ENCODE assay signal across 8 cellular contexts in genomic region chr9:70602364-70603019, GRCh38.
A peak's percentile ranks its signal among the peaks of the same experiment; 100 is the strongest.
DNase-seq lines count a peak whose midpoint lies in the region; ATAC-seq and TF ChIP-seq lines count a peak whose summit lies in the region.

No MANE protein-coding gene starts in this region.

- H3K4me1 ChIP-seq in endocrine pancreas (ENCODE audit: control insufficient read depth, insufficient read depth, low read length): peaks cover 4% of the 10 kb centered on the region
- no peaks in the 10 kb centered on the region for H3K4me1 ChIP-seq in mesendoderm (ENCODE audit: control insufficient read depth, low read depth, low read length)

- H3K4me3 ChIP-seq in BJ (ENCODE audit: low read depth, low read length) (0 out of 2 replicates have a peak overlapping the region, but pooled peaks have one; percentile 5), endocrine pancreas (ENCODE audit: control insufficient read depth, insufficient read depth, low read length) (peak overlapping the region; percentile 24), mesendoderm (ENCODE audit: low read length) (no peak overlapping the region)

- H3K23ac ChIP-seq in mesendoderm (ENCODE audit: low read length): no peak overlapping the region

- DNase-seq in BJ (ENCODE audit: low read depth): peak; percentile 54
- peak; percentile 56 to 70 for DNase-seq in NCI-H446 (lab: John Stamatoyannopoulos, UW)
- DNase-seq in activated CD4-positive, alpha-beta T cell treated with anti-CD3 and anti-CD28 coated beads, Interleukin-2, amount 50 U/mL, for 4 hours: peak; percentile 21 to 29
- peak; percentile 84 for DNase-seq in mesendoderm
- DNase-seq in stimulated activated CD8-positive, alpha-beta memory T cell treated with anti-CD3 and anti-CD28 coated beads, Interleukin-15, amount 100 ng/mL, for 1 hour (ENCODE audit: low read depth): peak; percentile 4

- peak; percentile 68 for TF ChIP-seq CTCF in BJ (IDR thresholded peaks at IDR 0.05; ENCODE audit: insufficient read depth, low read depth, low read length)

- no peaks in the 10 kb centered on the region for H3K9me3 ChIP-seq in endocrine pancreas (ENCODE audit: control insufficient read depth, low read length)

- no peak overlapping the region for H3K4me2 ChIP-seq in mesendoderm (ENCODE audit: low read length)

- H3K27ac ChIP-seq in mesendoderm (ENCODE audit: low read depth, low read length): no peak overlapping the region

- H3K9ac ChIP-seq in endocrine pancreas (ENCODE audit: control insufficient read depth, insufficient read depth, low read length) (no peak overlapping the region), mesendoderm (ENCODE audit: low read length) (no peak overlapping the region)

- ATAC-seq in GM18907 (IDR thresholded peaks at IDR 0.05; ENCODE audit: unreplicated experiment) (peak; percentile 79), HG03196 (IDR thresholded peaks at IDR 0.05; ENCODE audit: unreplicated experiment) (peak; percentile 80)

- H3K27me3 ChIP-seq in BJ (ENCODE audit: control insufficient read depth, insufficient read depth, low read length) (no peaks in the 10 kb centered on the region), endocrine pancreas (ENCODE audit: control insufficient read depth, insufficient read depth, low read length) (no peaks in the 10 kb centered on the region), mesendoderm (ENCODE audit: insufficient read depth, low read length, poor library complexity) (no peaks in the 10 kb centered on the region)

- H2BK120ac ChIP-seq in mesendoderm (ENCODE audit: low read depth, low read length): no peak overlapping the region

- H3K79me1 ChIP-seq in mesendoderm (ENCODE audit: low read length): no peaks in the 10 kb centered on the region

- H3K18ac ChIP-seq in mesendoderm (ENCODE audit: low read length): no peak overlapping the region

- no peak overlapping the region for H2BK15ac ChIP-seq in mesendoderm (replicated peaks; ENCODE audit: low read depth)

- POLR2A ChIA-PET in BJ (lab: Charles Lee): interaction anchor here (0.5 to 1.4 kb wide), 8 partner anchors 133 to 262 kb away, joined by 3 to 6 read pairs (median 4); partner anchors contain the start of gene KLF9

- CTCF ChIA-PET in BJ (lab: Yijun Ruan, JAX): interaction anchor here (0.6 to 4.4 kb wide), 51 partner anchors 12 to 684 kb away, joined by 3 to 56 read pairs (median 4); partner anchors contain the start of genes KLF9 and MAMDC2

- H4K8ac ChIP-seq in mesendoderm (ENCODE audit: low read depth, low read length): no peak overlapping the region

- H3K79me2 ChIP-seq in mesendoderm (ENCODE audit: control insufficient read depth, insufficient read depth, low read length): no peaks in the 10 kb centered on the region

- WGBS in mesendoderm (ENCODE audit: extremely low coverage, insufficient coverage, low lambda C conversion rate): no CpG with 5 or more reads among the region's 5 CpGs

- no peak overlapping the region for H4K5ac ChIP-seq in mesendoderm (ENCODE audit: low read length)

- no peak overlapping the region for H2BK5ac ChIP-seq in mesendoderm (ENCODE audit: low read length)

- H3K56ac ChIP-seq in mesendoderm (ENCODE audit: low read length): no peak overlapping the region

- no peak overlapping the region for H3K4ac ChIP-seq in mesendoderm (ENCODE audit: low read depth, low read length)

- H2AK5ac ChIP-seq in mesendoderm (ENCODE audit: low read length): no peak overlapping the region

- H3K36me3 ChIP-seq in BJ (ENCODE audit: control insufficient read depth, insufficient read depth, low read length): no peaks in the 10 kb centered on the region
- no peaks in the 10 kb centered on the region for H3K36me3 ChIP-seq in endocrine pancreas (ENCODE audit: control insufficient read depth, insufficient read depth, low read length)
- H3K36me3 ChIP-seq in mesendoderm (ENCODE audit: control insufficient read depth, insufficient read depth, low read length): no peaks in the 10 kb centered on the region

Comparison
In these comparisons a context has a peak if more than half of its experiments do, and no peak if none do; other contexts are left out.
1. DNase-seq: peak in every context shown above with its lines; median percentile 84 in mesendoderm; 63 in NCI-H446; 54 in BJ; 25 in activated CD4-positive, alpha-beta T cell treated with anti-CD3 and anti-CD28 coated beads, Interleukin-2, amount 50 U/mL, for 4 hours; 4 in stimulated activated CD8-positive, alpha-beta memory T cell treated with anti-CD3 and anti-CD28 coated beads, Interleukin-15, amount 100 ng/mL, for 1 hour.